In the genomic region with DNA sequence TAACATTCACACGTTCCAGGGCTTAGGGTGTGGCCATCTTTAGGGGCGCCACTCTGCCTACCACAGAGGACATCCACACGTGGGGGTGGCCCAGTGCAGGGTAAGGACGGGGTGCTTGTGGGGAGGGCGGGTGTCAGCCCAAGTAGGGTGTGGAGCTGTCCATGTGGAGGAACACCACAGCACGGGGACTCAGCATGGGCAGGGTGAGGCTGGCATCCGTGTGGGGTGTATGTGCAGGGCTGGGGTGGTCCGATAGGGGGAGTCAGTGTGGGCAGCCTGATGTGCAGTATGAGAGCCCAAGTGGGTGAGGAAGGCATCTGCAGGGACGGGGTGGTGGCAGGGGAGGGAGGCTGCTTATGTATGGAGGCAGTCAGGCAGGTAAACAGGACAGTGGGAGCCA, we compare ENCODE assay signal across 12 cellular contexts. TPM values are rescaled to one million over a fixed set of nuclear protein-coding genes. Genes with fewer than 3 reads are reported as not detected.
A peak's percentile ranks its signal among the peaks of the same experiment; 100 is the strongest.
DNase-seq lines count a peak whose midpoint lies in the region; ATAC-seq, FAIRE-seq and TF ChIP-seq lines count a peak whose summit lies in the region.
"Had no signal": no experiment of that assay in that cellular context is flagged by ENCODE, and none has a peak within 500 bp of the region (broad histone marks: within the 10 kb centered on the region; RNA-seq: fewer than 3 reads in every experiment).

No MANE protein-coding gene starts in this region.

- H3K79me2 ChIP-seq in ACC112 (ENCODE audit: control insufficient read depth, insufficient read depth, low read length, unreplicated experiment) (no peaks in the 10 kb centered on the region), GM23248 (ENCODE audit: insufficient read depth) (no peaks in the 10 kb centered on the region), astrocyte (ENCODE audit: insufficient read depth, low read length) (no peaks in the 10 kb centered on the region)

- H3K9me3 ChIP-seq in GM23248 (ENCODE audit: low read depth) (no peaks in the 10 kb centered on the region), astrocyte (ENCODE audit: insufficient read depth, low read depth, low read length) (no peaks in the 10 kb centered on the region)
- H3K9me3 ChIP-seq: prostate gland had no signal

- no peak overlapping the region for H2AFZ ChIP-seq in ACC112 (ENCODE audit: low read length, unreplicated experiment)
- no peak overlapping the region for H2AFZ ChIP-seq in GM23248
- no peak overlapping the region for H2AFZ ChIP-seq in astrocyte (ENCODE audit: low read depth, low read length)
- H2AFZ ChIP-seq: PC-9 had no signal

- H3K27me3 Mint-ChIP-seq in astrocyte (ENCODE audit: low read depth, unreplicated experiment) (no peaks in the 10 kb centered on the region), memory B cell (no peaks in the 10 kb centered on the region)

- H3K9ac ChIP-seq in GM23248 (no peak overlapping the region), astrocyte (ENCODE audit: low read length) (peak overlapping the region; percentile 77)

- H3K27ac Mint-ChIP-seq in astrocyte (ENCODE audit: unreplicated experiment) (peak overlapping the region; percentile 12), memory B cell (peak overlapping the region; percentile 73)

- ATAC-seq in memory B cell (ENCODE audit: low read depth) = no peak
- ATAC-seq in GM19452 (IDR thresholded peaks at IDR 0.05; ENCODE audit: unreplicated experiment) = no peak
- ATAC-seq in HG03565 (IDR thresholded peaks at IDR 0.05; ENCODE audit: unreplicated experiment) = no peak

- H3K4me3 ChIP-seq in ACC112 (ENCODE audit: low read depth, low read length) (no peak overlapping the region), GM23248 (no peak overlapping the region), astrocyte (ENCODE audit: insufficient read depth, low read depth, low read length) (no peak overlapping the region)
- H3K4me3 ChIP-seq: PC-9, prostate gland had no signal

- H3K9me3 Mint-ChIP-seq in astrocyte (ENCODE audit: unreplicated experiment) (no peaks in the 10 kb centered on the region), memory B cell (no peaks in the 10 kb centered on the region)

- in situ Hi-C loops in GM23248 (cut with MboI) = no loop called here

- FAIRE-seq in astrocyte (lab: Jason Lieb, UNC) = no peak
- FAIRE-seq: colon had no signal

- DNase-seq in GM23248 (peak; percentile 38), astrocyte (ENCODE audit: low read depth) (no peak), memory B cell (ENCODE audit: low spot score in 2 of 2) (no peak), mucosa of gallbladder (ENCODE audit: low spot score) (no peak)
- no peak for DNase-seq in stimulated activated CD4-positive, alpha-beta T cell treated with anti-CD3 and anti-CD28 coated beads, Interleukin-2, amount 100 ng/mL, for 48 hours
- DNase-seq: activated CD4-positive, alpha-beta T cell treated with anti-CD3 and anti-CD28 coated beads, Interleukin-2, amount 50 U/mL, for 1 hour; PC-9 had no signal

- H3K4me2 ChIP-seq in GM23248 (ENCODE audit: unreplicated experiment) (no peak overlapping the region), astrocyte (ENCODE audit: low read length) (no peak overlapping the region)
- H3K4me2 ChIP-seq: PC-9 had no signal

- no peaks in the 10 kb centered on the region for H3K27me3 ChIP-seq in ACC112 (ENCODE audit: insufficient read depth, low read length)
- no peaks in the 10 kb centered on the region for H3K27me3 ChIP-seq in GM23248 (replicated peaks; ENCODE audit: insufficient read depth)
- H3K27me3 ChIP-seq in astrocyte (ENCODE audit: insufficient read depth, low read length) = no peaks in the 10 kb centered on the region

- 30 to 37% methylated on average over 8 to 9 of the region's 9 CpGs for WGBS in GM23248 (ENCODE audit: low coverage in 1 of 2, low lambda C conversion rate in 2 of 2, missing lambda C conversion rate in 2 of 2), 2 experiments

- no peak for TF ChIP-seq CTCF in astrocyte (IDR thresholded peaks at IDR 0.05; ENCODE audit: insufficient read depth, low read depth, low read length)

- H3F3A ChIP-seq in GM23248 (ENCODE audit: insufficient read depth) = peaks cover 20% of the 10 kb centered on the region

- H4K20me1 ChIP-seq in GM23248 (ENCODE audit: insufficient read depth) (no peaks in the 10 kb centered on the region), astrocyte (ENCODE audit: insufficient read depth, low read length) (peaks cover 5% of the 10 kb centered on the region)

- H3K4me3 Mint-ChIP-seq in astrocyte (ENCODE audit: unreplicated experiment) = no peak overlapping the region
- no peak overlapping the region for H3K4me3 Mint-ChIP-seq in memory B cell

- H3K36me3 ChIP-seq in ACC112 (ENCODE audit: insufficient read depth, low read length) (peaks cover 27% of the 10 kb centered on the region), GM23248 (ENCODE audit: low read depth) (peaks cover 25% of the 10 kb centered on the region), astrocyte (ENCODE audit: insufficient read depth, low read length) (peaks cover 40% of the 10 kb centered on the region)

- H3K36me3 Mint-ChIP-seq in astrocyte (ENCODE audit: low read depth, unreplicated experiment) = peaks cover 14% of the 10 kb centered on the region
- H3K36me3 Mint-ChIP-seq in memory B cell = peaks cover 33% of the 10 kb centered on the region

- H3K27ac ChIP-seq in ACC112 (ENCODE audit: low read depth, low read length) = peak overlapping the region; percentile 81
- peak overlapping the region; percentile 7; the same call in 1 of the 2 replicates for H3K27ac ChIP-seq in GM23248
- H3K27ac ChIP-seq in astrocyte (ENCODE audit: low read depth, low read length) = peak overlapping the region; percentile 94
- H3K27ac ChIP-seq: PC-9, prostate gland had no signal

- H3K4me1 ChIP-seq in ACC112 (ENCODE audit: control insufficient read depth, insufficient read depth, low read length, unreplicated experiment) = peaks cover 25% of the 10 kb centered on the region
- H3K4me1 ChIP-seq in GM23248 (ENCODE audit: insufficient read depth) = 0 out of 2 replicates have a peak, but pooled peaks cover 4% of the 10 kb centered on the region
- H3K4me1 ChIP-seq in astrocyte (ENCODE audit: insufficient read depth, low read length) = peaks cover 23% of the 10 kb centered on the region
- H3K4me1 ChIP-seq: prostate gland had no signal

- H3K9me2 ChIP-seq in GM23248 (ENCODE audit: insufficient read depth) = no peaks in the 10 kb centered on the region

- H3K4me1 Mint-ChIP-seq in astrocyte (ENCODE audit: low read depth, unreplicated experiment) (peaks cover 17% of the 10 kb centered on the region), memory B cell (no peaks in the 10 kb centered on the region)

RNA-seq across cellular contexts. Expression of a gene that starts 17.7 kb away (rescaled TPM):
- 132 and 154 TPM in 2 replicates for total RNA-seq in GM23248 (2014; rRNA removed; shearing (Covaris generic))
- 167 and 179 TPM in 2 replicates for polyA plus RNA-seq in GM23248 (2016; fragmentation: Nextera tagmentation; extraction: Ambion mirVana)
- total RNA-seq in astrocyte = 93.7 and 112 TPM in 2 replicates
- total RNA-seq in mucosa of gallbladder = 67.8 TPM

RNA-seq across cellular contexts. Expression of a gene that starts 57.7 kb away (rescaled TPM):
- 7.0 and 10.2 TPM in 2 replicates for total RNA-seq in GM23248 (2014; rRNA removed; shearing (Covaris generic))
- polyA plus RNA-seq in GM23248 (2016; fragmentation: Nextera tagmentation; extraction: Ambion mirVana) = 8.9 and 9.4 TPM in 2 replicates
- 16.9 and 19.7 TPM in 2 replicates for total RNA-seq in astrocyte
- total RNA-seq in mucosa of gallbladder = 32.5 TPM

Comparison
In these comparisons a context has a peak if more than half of its experiments do, and no peak if none do; other contexts are left out.
1. H3K27ac ChIP-seq: peak in every context shown above with its lines; median percentile 94 in astrocyte; 81 in ACC112; 7 in GM23248.